29 cellular contexts compared by ENCODE assay signal in the genomic region with DNA sequence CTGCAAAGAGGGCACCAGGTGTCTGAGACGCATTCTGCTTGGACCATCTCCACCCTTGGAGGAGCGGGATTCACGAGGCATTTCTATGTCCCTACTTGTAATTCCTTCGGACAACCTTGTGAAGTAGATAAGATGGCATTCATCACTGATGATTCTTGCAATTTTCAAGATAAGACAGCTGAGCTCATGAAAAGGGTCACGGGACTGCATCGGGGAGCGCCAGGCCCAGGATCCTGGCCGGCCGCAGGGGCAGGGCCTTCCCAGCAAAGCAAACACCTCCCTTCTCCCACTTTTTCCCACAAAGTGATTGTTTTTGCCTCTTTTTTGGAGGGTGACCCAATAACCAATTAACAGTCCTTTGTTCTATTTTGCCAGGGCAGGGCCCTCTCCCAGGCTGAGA. TPM values are rescaled to one million over a fixed set of nuclear protein-coding genes. Genes with fewer than 3 reads are reported as not detected.
A peak's percentile ranks its signal among the peaks of the same experiment; 100 is the strongest.
DNase-seq lines count a peak whose midpoint lies in the region; ATAC-seq, FAIRE-seq and TF ChIP-seq lines count a peak whose summit lies in the region.
"Had no signal": no experiment of that assay in that cellular context is flagged by ENCODE, and none has a peak within 500 bp of the region (broad histone marks: within the 10 kb centered on the region; RNA-seq: fewer than 3 reads in every experiment).

No MANE protein-coding gene starts in this region.

- H3K14ac ChIP-seq in neuronal stem cell (ENCODE audit: low read length): no peak overlapping the region

- ATAC-seq in HG03378 (IDR thresholded peaks at IDR 0.05; ENCODE audit: unreplicated experiment): no peak
- ATAC-seq: activated CD8-positive, alpha-beta memory T cell treated with anti-CD3 and anti-CD28 coated beads, Interleukin-2, amount 10 ng/mL, durations not matched to agents 7 days and 5 days; CD8-positive, alpha-beta T cell; naive thymus-derived CD4-positive, alpha-beta T cell; stimulated activated naive B cell treated with anti-CD40 and anti-IgM and Interleukin-4, amounts not matched to agents 10 μg/mL and 1 μg/mL and 100 μg/mL, for 72 hours had no signal

- no peak overlapping the region for H3K23ac ChIP-seq in neuronal stem cell (ENCODE audit: low read depth, low read length, poor library complexity)

- H3K79me2 ChIP-seq in astrocyte (ENCODE audit: insufficient read depth, low read length): peaks cover 21% of the 10 kb centered on the region

- H3K27me3 Mint-ChIP-seq in astrocyte (ENCODE audit: low read depth, unreplicated experiment): no peaks in the 10 kb centered on the region
- H3K27me3 Mint-ChIP-seq: activated CD8-positive, alpha-beta memory T cell treated with anti-CD3 and anti-CD28 coated beads, Interleukin-2, amount 10 ng/mL, durations not matched to agents 7 days and 5 days; naive thymus-derived CD4-positive, alpha-beta T cell; stimulated activated naive B cell treated with anti-CD40 and anti-IgM and Interleukin-4, amounts not matched to agents 10 μg/mL and 1 μg/mL and 100 μg/mL, for 72 hours had no signal

- H2AFZ ChIP-seq in astrocyte (ENCODE audit: low read depth, low read length): no peak overlapping the region
- peak overlapping the region; percentile 57 for H2AFZ ChIP-seq in neuronal stem cell (ENCODE audit: low read length)

- H2BK12ac ChIP-seq in neuronal stem cell (ENCODE audit: low read length): no peak overlapping the region

- H3K27ac ChIP-seq in BLaER1 (no peak overlapping the region), KOPT-K1 (ENCODE audit: low read depth, low read length, poor library complexity, severe bottlenecking) (peak overlapping the region; percentile 55), astrocyte (ENCODE audit: low read depth, low read length) (peak overlapping the region; percentile 92), neuronal stem cell (replicated peaks; ENCODE audit: low read length) (no peak overlapping the region)
- H3K27ac ChIP-seq: sigmoid colon, thyroid gland had no signal

- TF ChIP-seq CTCF in astrocyte (IDR thresholded peaks at IDR 0.05; ENCODE audit: insufficient read depth, low read depth, low read length): no peak

- DNase-seq in astrocyte (ENCODE audit: low read depth) (peak; percentile 74), neuronal stem cell (ENCODE audit: low spot score) (no peak), EL (no peak), DMS114 treated with DMSO at 0.1 percent for 48 hours (lab: John Stamatoyannopoulos, UW; ENCODE audit: unreplicated experiment) (no peak)
- no peak for DNase-seq in activated effector memory CD4-positive, alpha-beta T cell treated with anti-CD3 and anti-CD28 coated beads, Interleukin-2, amount 50 U/mL, for 16 hours
- DNase-seq: activated CD4-positive, CD25-positive, alpha-beta regulatory T cell; activated CD8-positive, alpha-beta memory T cell treated with anti-CD3 and anti-CD28 coated beads, Interleukin-2, amount 10 ng/mL, durations not matched to agents 7 days and 5 days; activated effector memory CD4-positive, alpha-beta T cell treated with Interleukin-2 at 50 U/mL for 16 hours; anterior cingulate cortex; CD8-positive, alpha-beta T cell; cerebellar nuclear complex; DMS79 treated with DMSO at 0.1 percent for 48 hours; naive thymus-derived CD4-positive, alpha-beta T cell; NCI-H1105; NCI-H2081 treated with DMSO at 0.1 percent for 48 hours; NCI-H446 treated with DMSO at 0.1 percent for 48 hours; SK-N-SH; stimulated activated naive B cell treated with anti-CD40 and anti-IgM and Interleukin-4, amounts not matched to agents 10 μg/mL and 1 μg/mL and 100 μg/mL, for 72 hours; T-helper 9 cell had no signal

- H3K4me3 ChIP-seq in BLaER1 (no peak overlapping the region), astrocyte (ENCODE audit: insufficient read depth, low read depth, low read length) (no peak overlapping the region), neuronal stem cell (ENCODE audit: low read length in 2 of 2) (no peak overlapping the region)
- H3K4me3 ChIP-seq: HAP-1, sigmoid colon, thyroid gland had no signal

- no peak overlapping the region for H2AK5ac ChIP-seq in neuronal stem cell (ENCODE audit: low read depth, low read length)

- H3K36me3 Mint-ChIP-seq in astrocyte (ENCODE audit: low read depth, unreplicated experiment): peaks cover 15% of the 10 kb centered on the region
- H3K36me3 Mint-ChIP-seq: CD8-positive, alpha-beta T cell; stimulated activated naive B cell treated with anti-CD40 and anti-IgM and Interleukin-4, amounts not matched to agents 10 μg/mL and 1 μg/mL and 100 μg/mL, for 72 hours had no signal

- peaks cover 55% of the 10 kb centered on the region for H3K4me1 ChIP-seq in BLaER1
- peaks cover 82% of the 10 kb centered on the region for H3K4me1 ChIP-seq in astrocyte (ENCODE audit: insufficient read depth, low read length)
- peaks cover 20% of the 10 kb centered on the region in 2 donors for H3K4me1 ChIP-seq in neuronal stem cell (ENCODE audit: control insufficient read depth in 2 of 2, insufficient read depth in 1 of 2, low read depth in 1 of 2, low read length in 2 of 2)

- no peak overlapping the region for H4K8ac ChIP-seq in neuronal stem cell (ENCODE audit: low read depth, low read length)

- H3K4me1 Mint-ChIP-seq in astrocyte (ENCODE audit: low read depth, unreplicated experiment): peaks cover 65% of the 10 kb centered on the region

- peak overlapping the region; percentile 96 for H3K27ac Mint-ChIP-seq in astrocyte (ENCODE audit: unreplicated experiment)
- H3K27ac Mint-ChIP-seq: CD8-positive, alpha-beta T cell; stimulated activated naive B cell treated with anti-CD40 and anti-IgM and Interleukin-4, amounts not matched to agents 10 μg/mL and 1 μg/mL and 100 μg/mL, for 72 hours had no signal

- no peak overlapping the region for H3K4ac ChIP-seq in neuronal stem cell (ENCODE audit: low read length)

- H2BK5ac ChIP-seq in neuronal stem cell (ENCODE audit: low read length): no peak overlapping the region

- no peak overlapping the region for H2BK120ac ChIP-seq in neuronal stem cell (ENCODE audit: low read depth, low read length)

- no peaks in the 10 kb centered on the region for H3K36me3 ChIP-seq in BLaER1
- H3K36me3 ChIP-seq in KOPT-K1 (ENCODE audit: insufficient read depth, low read length): peaks cover 4% of the 10 kb centered on the region; the same call in 1 of the 2 replicates
- H3K36me3 ChIP-seq in astrocyte (ENCODE audit: insufficient read depth, low read length): peaks cover 14% of the 10 kb centered on the region
- peaks cover 0 to 4% of the 10 kb centered on the region in 2 donors for H3K36me3 ChIP-seq in neuronal stem cell (replicated peaks in 1 of 2; ENCODE audit: control insufficient read depth in 2 of 2, insufficient read depth in 2 of 2, low read length in 2 of 2)
- H3K36me3 ChIP-seq: HAP-1, sigmoid colon, thyroid gland had no signal

- H3K9me3 Mint-ChIP-seq in astrocyte (ENCODE audit: unreplicated experiment): no peaks in the 10 kb centered on the region
- H3K9me3 Mint-ChIP-seq: CD8-positive, alpha-beta T cell; naive thymus-derived CD4-positive, alpha-beta T cell; stimulated activated naive B cell treated with anti-CD40 and anti-IgM and Interleukin-4, amounts not matched to agents 10 μg/mL and 1 μg/mL and 100 μg/mL, for 72 hours had no signal

- H3K4me3 Mint-ChIP-seq in astrocyte (ENCODE audit: unreplicated experiment): no peak overlapping the region
- H3K4me3 Mint-ChIP-seq: activated CD8-positive, alpha-beta memory T cell treated with anti-CD3 and anti-CD28 coated beads, Interleukin-2, amount 10 ng/mL, durations not matched to agents 7 days and 5 days; CD8-positive, alpha-beta T cell; naive thymus-derived CD4-positive, alpha-beta T cell; stimulated activated naive B cell treated with anti-CD40 and anti-IgM and Interleukin-4, amounts not matched to agents 10 μg/mL and 1 μg/mL and 100 μg/mL, for 72 hours had no signal

- WGBS in neuronal stem cell (ENCODE audit: extremely low coverage in 2 of 2, insufficient read length in 2 of 2, insufficient replicate concordance in 1 of 2), 2 donors: no CpG with 5 or more reads among the region's 9 CpGs

- no peak for FAIRE-seq in astrocyte (lab: Jason Lieb, UNC)
- FAIRE-seq: frontal cortex, kidney had no signal

- H3K9ac ChIP-seq in BLaER1 (no peak overlapping the region), astrocyte (ENCODE audit: low read length) (peak overlapping the region; percentile 76), neuronal stem cell (ENCODE audit: low read depth, low read length, poor library complexity) (no peak overlapping the region)
- H3K9ac ChIP-seq: SK-N-SH had no signal

- H3K9me3 ChIP-seq in BLaER1: no peaks in the 10 kb centered on the region
- H3K9me3 ChIP-seq in KOPT-K1 (ENCODE audit: insufficient read depth, low read length, poor library complexity, severe bottlenecking): no peaks in the 10 kb centered on the region
- H3K9me3 ChIP-seq in astrocyte (ENCODE audit: insufficient read depth, low read depth, low read length): no peaks in the 10 kb centered on the region
- peaks cover 0 to 5% of the 10 kb centered on the region in 2 donors for H3K9me3 ChIP-seq in neuronal stem cell (replicated peaks in 1 of 2; ENCODE audit: control insufficient read depth in 2 of 2, insufficient read depth in 1 of 2, low read depth in 1 of 2, low read length in 2 of 2)
- H3K9me3 ChIP-seq: HAP-1, sigmoid colon, SK-N-SH, thyroid gland had no signal

- H3K18ac ChIP-seq in neuronal stem cell (ENCODE audit: low read length): no peak overlapping the region

- no peaks in the 10 kb centered on the region for H4K20me1 ChIP-seq in BLaER1
- peaks cover 13% of the 10 kb centered on the region for H4K20me1 ChIP-seq in astrocyte (ENCODE audit: insufficient read depth, low read length)

- peak overlapping the region; percentile 79 for H3K4me2 ChIP-seq in BLaER1
- peak overlapping the region; percentile 19 for H3K4me2 ChIP-seq in astrocyte (ENCODE audit: low read length)
- no peak overlapping the region for H3K4me2 ChIP-seq in neuronal stem cell (ENCODE audit: insufficient read depth, low read length, poor library complexity, severe bottlenecking)
- H3K4me2 ChIP-seq: SK-N-SH had no signal

- H3K27me3 ChIP-seq in BLaER1: no peaks in the 10 kb centered on the region
- H3K27me3 ChIP-seq in astrocyte (ENCODE audit: insufficient read depth, low read length): no peaks in the 10 kb centered on the region
- H3K27me3 ChIP-seq in neuronal stem cell (ENCODE audit: control insufficient read depth in 3 of 3, insufficient read depth in 3 of 3, low read depth in 1 of 3, low read length in 3 of 3): no peaks in the 10 kb centered on the region
- H3K27me3 ChIP-seq: sigmoid colon, thyroid gland had no signal

- H4K91ac ChIP-seq in neuronal stem cell (ENCODE audit: low read depth, low read length, poor library complexity): no peak overlapping the region

- H3K79me1 ChIP-seq in neuronal stem cell (ENCODE audit: low read depth, low read length): no peaks in the 10 kb centered on the region

- no peak overlapping the region for H2BK15ac ChIP-seq in neuronal stem cell (ENCODE audit: low read length)

RNA-seq across cellular contexts. Expression of a gene that starts 8.4 kb away (rescaled TPM):
- total RNA-seq in astrocyte: 63.3 and 100 TPM in 2 replicates
- 1.4 TPM for polyA plus RNA-seq in neuronal stem cell (2013, experiment 1 of 2)
- 1.4 TPM for polyA plus RNA-seq in neuronal stem cell (2013, experiment 2 of 2)
- total RNA-seq: frontal cortex had no signal
- polyA plus RNA-seq: naive thymus-derived CD4-positive, alpha-beta T cell had no signal

RNA-seq across cellular contexts. Expression of a gene that starts 28.5 kb away (rescaled TPM):
- total RNA-seq in astrocyte: not detected in 2 replicates
- 0.01 TPM for polyA plus RNA-seq in neuronal stem cell (2013, experiment 1 of 2)
- 0.04 TPM for polyA plus RNA-seq in neuronal stem cell (2013, experiment 2 of 2)
- total RNA-seq: mammary epithelial cell, RPMI7951 had no signal
- polyA plus RNA-seq: mammary epithelial cell, SK-N-SH had no signal

RNA-seq across cellular contexts. Expression of a gene that starts 51.2 kb away (rescaled TPM):
- total RNA-seq in astrocyte: 15.2 and 16.2 TPM in 2 replicates
- polyA plus RNA-seq in neuronal stem cell (2013, experiment 1 of 2): 13.2 TPM
- 14.0 TPM for polyA plus RNA-seq in neuronal stem cell (2013, experiment 2 of 2)

Comparison
In these comparisons a context has a peak if more than half of its experiments do, and no peak if none do; other contexts are left out.
1. H3K27ac ChIP-seq: peak in KOPT-K1 (single experiment) and astrocyte (single experiment); none in BLaER1 (single experiment) and neuronal stem cell (single experiment).